In the genomic region with DNA sequence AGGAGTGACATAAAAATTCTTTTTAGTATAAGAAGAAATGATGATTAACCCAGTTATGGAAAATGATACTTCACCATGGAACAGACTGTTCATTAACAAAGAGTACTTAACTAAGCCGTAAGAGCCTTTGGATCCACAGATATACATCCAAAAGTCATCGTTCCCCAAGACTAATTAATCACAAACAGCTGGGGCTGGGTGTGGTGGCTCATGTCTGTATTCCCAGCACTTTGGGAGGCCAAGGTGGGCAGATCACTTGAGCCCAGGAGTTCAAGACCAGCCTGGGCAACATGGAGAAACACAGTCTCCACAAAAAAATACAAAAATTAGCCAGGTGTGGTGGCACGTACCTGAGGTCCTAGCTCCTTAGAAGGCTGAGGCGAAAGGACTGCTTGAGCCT, we compare ENCODE assay signal across 15 cellular contexts. TPM values are rescaled to one million over a fixed set of nuclear protein-coding genes. Genes with fewer than 3 reads are reported as not detected.
DNase-seq lines count a peak whose midpoint lies in the region; FAIRE-seq and TF ChIP-seq lines count a peak whose summit lies in the region.
"Had no signal": no experiment of that assay in that cellular context is flagged by ENCODE, and none has a peak within 500 bp of the region (broad histone marks: within the 10 kb centered on the region; RNA-seq: fewer than 3 reads in every experiment).

No MANE protein-coding gene starts in this region.

- 80 to 93% methylated on average over 1 to 4 of the region's 4 CpGs for WGBS in endodermal cell (ENCODE audit: insufficient coverage in 1 of 2, insufficient read length in 1 of 2), 2 experiments
- WGBS in small intestine, 3 donors = 46 to 62% (median 58%) methylated on average over 4 of the region's 4 CpGs
- WGBS in thyroid gland, 2 donors = 92 to 94% methylated on average over 4 of the region's 4 CpGs

- H3K36me3 ChIP-seq in endodermal cell (ENCODE audit: control insufficient read depth, insufficient read depth, low read length) (no peaks in the 10 kb centered on the region), small intestine (ENCODE audit: control insufficient read depth in 2 of 2, insufficient read depth in 2 of 2, low read length in 2 of 2) (no peaks in the 10 kb centered on the region), thyroid gland (no peaks in the 10 kb centered on the region)

- no peaks in the 10 kb centered on the region for H3K9me3 Mint-ChIP-seq in T-helper 1 cell treated with Interleukin-12 subunit alpha and Interleukin-12 subunit beta and Interleukin-4 antibody, amounts not matched to agents 30 μg/mL and 1 μg/mL, for 36 hours
- H3K9me3 Mint-ChIP-seq in endodermal cell = no peaks in the 10 kb centered on the region

- H3K27ac ChIP-seq in endodermal cell (ENCODE audit: low read depth, low read length) (no peak overlapping the region), small intestine (ENCODE audit: low read depth in 1 of 2, low read length in 1 of 2) (peak overlapping the region; percentile 35 to 62), thyroid gland (no peak overlapping the region)

- H3K27me3 ChIP-seq in endodermal cell (ENCODE audit: control insufficient read depth, insufficient read depth, low read length, poor library complexity, severe bottlenecking) (no peaks in the 10 kb centered on the region), small intestine (ENCODE audit: control insufficient read depth in 2 of 2, insufficient read depth in 2 of 2, low read length in 2 of 2) (no peaks in the 10 kb centered on the region), thyroid gland (no peaks in the 10 kb centered on the region)

- TF ChIP-seq CTCF in endodermal cell (conservative IDR thresholded peaks at IDR 0.05) (no peak), thyroid gland (IDR thresholded peaks at IDR 0.05) (no peak)

- H3K4me3 ChIP-seq in endodermal cell (ENCODE audit: low read length) (no peak overlapping the region), small intestine (ENCODE audit: low read depth in 1 of 2, low read length in 2 of 2) (no peak overlapping the region), thyroid gland (replicated peaks in 1 of 3) (no peak overlapping the region)
- H3K4me3 ChIP-seq: GM12878 had no signal

- H3K4me1 ChIP-seq in endodermal cell (ENCODE audit: control insufficient read depth, insufficient read depth, low read length) = peaks cover 14% of the 10 kb centered on the region
- peaks cover 14 to 25% of the 10 kb centered on the region in 2 donors for H3K4me1 ChIP-seq in small intestine (ENCODE audit: control insufficient read depth in 2 of 2, insufficient read depth in 1 of 2, low read depth in 1 of 2, low read length in 1 of 2)
- peaks cover 48 to 64% of the 10 kb centered on the region in 2 donors for H3K4me1 ChIP-seq in thyroid gland

- peak overlapping the region; percentile 43 for H3K27ac Mint-ChIP-seq in T-helper 1 cell treated with Interleukin-12 subunit alpha and Interleukin-12 subunit beta and Interleukin-4 antibody, amounts not matched to agents 30 μg/mL and 1 μg/mL, for 36 hours
- peak overlapping the region; percentile 40 for H3K27ac Mint-ChIP-seq in endodermal cell

- no peak for TF ChIP-seq POLR2A in thyroid gland (IDR thresholded peaks at IDR 0.05)

- FAIRE-seq in small intestine (lab: Jason Lieb, UNC) = no peak
- FAIRE-seq: A204.1, GM12878 had no signal

- H3K36me3 Mint-ChIP-seq in T-helper 1 cell treated with Interleukin-12 subunit alpha and Interleukin-12 subunit beta and Interleukin-4 antibody, amounts not matched to agents 30 μg/mL and 1 μg/mL, for 36 hours (ENCODE audit: low read depth) = peaks cover 30% of the 10 kb centered on the region
- H3K36me3 Mint-ChIP-seq in endodermal cell (ENCODE audit: low read depth) = peaks cover 4% of the 10 kb centered on the region

- H3K4me1 Mint-ChIP-seq in T-helper 1 cell treated with Interleukin-12 subunit alpha and Interleukin-12 subunit beta and Interleukin-4 antibody, amounts not matched to agents 30 μg/mL and 1 μg/mL, for 36 hours (ENCODE audit: low read depth) = peaks cover 72% of the 10 kb centered on the region
- peaks cover 17% of the 10 kb centered on the region for H3K4me1 Mint-ChIP-seq in endodermal cell

- H3K9ac ChIP-seq in endodermal cell (ENCODE audit: extremely low read depth, low read length, poor library complexity, severe bottlenecking) = no peak overlapping the region

- intact Hi-C loops in thyroid gland (cut with DNase I) = no loop called here

- no peak for DNase-seq in T-helper 1 cell
- peak; percentile 41 for DNase-seq in NCI-H524 treated with DMSO at 0.1 percent for 48 hours (lab: John Stamatoyannopoulos, UW)
- no peak for DNase-seq in endodermal cell
- peak; percentile 49 for DNase-seq in small intestine
- DNase-seq in GM19240 (ENCODE audit: insufficient read length, low spot score) = no peak
- DNase-seq in thyroid gland = no peak
- no peak for DNase-seq in SHP77 treated with DMSO at 0.1 percent for 48 hours (lab: John Stamatoyannopoulos, UW)
- DNase-seq: DMS79, H7, hippocampal formation, NCI-H1105, posterior cingulate gyrus had no signal

- no peak overlapping the region for H3K4me3 Mint-ChIP-seq in T-helper 1 cell treated with Interleukin-12 subunit alpha and Interleukin-12 subunit beta and Interleukin-4 antibody, amounts not matched to agents 30 μg/mL and 1 μg/mL, for 36 hours
- no peak overlapping the region for H3K4me3 Mint-ChIP-seq in endodermal cell

- no peaks in the 10 kb centered on the region for H3K27me3 Mint-ChIP-seq in T-helper 1 cell treated with Interleukin-12 subunit alpha and Interleukin-12 subunit beta and Interleukin-4 antibody, amounts not matched to agents 30 μg/mL and 1 μg/mL, for 36 hours (ENCODE audit: low read depth)
- no peaks in the 10 kb centered on the region for H3K27me3 Mint-ChIP-seq in endodermal cell (ENCODE audit: insufficient read depth)

- H3K9me3 ChIP-seq in endodermal cell (ENCODE audit: control insufficient read depth, low read length) (no peaks in the 10 kb centered on the region), small intestine (ENCODE audit: control insufficient read depth, low read depth) (no peaks in the 10 kb centered on the region), thyroid gland (no peaks in the 10 kb centered on the region)

RNA-seq across cellular contexts. Expression of a gene that starts 36.2 kb away (rescaled TPM):
- total RNA-seq in endodermal cell (10 to 100 TPM; 22.9 to 31.8 TPM), thyroid gland (10 to 100 TPM; 39.4 to 68.0 (median 47.4) TPM)
- polyA plus RNA-seq in endodermal cell (2013, experiment 1 of 2) = 22.0 TPM
- polyA plus RNA-seq in endodermal cell (2013, experiment 2 of 2) = 24.4 TPM
- polyA plus RNA-seq in small intestine = 10 to 100 TPM; 20.0 to 91.5 (median 63.0) TPM

Comparison
In these comparisons a context has a peak if more than half of its experiments do, and no peak if none do; other contexts are left out.
1. DNase-seq: peak in NCI-H524 treated with DMSO at 0.1 percent for 48 hours (single experiment) and small intestine (single experiment); none in T-helper 1 cell (0 of 5), endodermal cell (single experiment), GM19240 (single experiment), thyroid gland (0 of 2) and SHP77 treated with DMSO at 0.1 percent for 48 hours (single experiment).
2. H3K27ac ChIP-seq: peak in small intestine (2 of 2); none in endodermal cell (single experiment) and thyroid gland (0 of 3).